Comparison of ENCODE assay signal across 1 cellular context in genomic region chr2:65789923-65790675, GRCh38.
TF ChIP-seq lines count a peak whose summit lies in the region.

No MANE protein-coding gene starts in this region.

TF ChIP-seq in H1, 55 proteins besides CTCF, POLR2A, EP300 and RAD21 (continued from another document):
- no peak for TF ChIP-seq RFX5 (IDR thresholded peaks at IDR 0.05; ENCODE audit: borderline replicate concordance, low read depth, low read length)
- no peak for TF ChIP-seq SRF (IDR thresholded peaks at IDR 0.05; ENCODE audit: low read depth, low read length)
- no peak for TF ChIP-seq POU5F1 (IDR thresholded peaks at IDR 0.05; ENCODE audit: low read depth, low read length)
- no peak for TF ChIP-seq NRF1 (IDR thresholded peaks at IDR 0.05; ENCODE audit: low read depth, low read length)
- no peak for TF ChIP-seq CHD7 (IDR thresholded peaks at IDR 0.05; ENCODE audit: insufficient replicate concordance, low read length)
- TF ChIP-seq, protein P1, sequence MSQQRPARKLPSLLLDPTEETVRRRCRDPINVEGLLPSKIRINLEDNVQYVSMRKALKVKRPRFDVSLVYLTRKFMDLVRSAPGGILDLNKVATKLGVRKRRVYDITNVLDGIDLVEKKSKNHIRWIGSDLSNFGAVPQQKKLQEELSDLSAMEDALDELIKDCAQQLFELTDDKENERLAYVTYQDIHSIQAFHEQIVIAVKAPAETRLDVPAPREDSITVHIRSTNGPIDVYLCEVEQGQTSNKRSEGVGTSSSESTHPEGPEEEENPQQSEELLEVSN (IDR thresholded peaks at IDR 0.05), result no peak
- TF ChIP-seq BACH1 (IDR thresholded peaks at IDR 0.05; ENCODE audit: low read length), result no peak
- no peak for TF ChIP-seq CBX5 (IDR thresholded peaks at IDR 0.05; ENCODE audit: low read depth, low read length)
- TF ChIP-seq KDM5A (IDR thresholded peaks at IDR 0.05; ENCODE audit: low read length), result no peak
- TF ChIP-seq SP1 (IDR thresholded peaks at IDR 0.05; ENCODE audit: low read depth, low read length), result no peak
- TF ChIP-seq, protein P2, sequence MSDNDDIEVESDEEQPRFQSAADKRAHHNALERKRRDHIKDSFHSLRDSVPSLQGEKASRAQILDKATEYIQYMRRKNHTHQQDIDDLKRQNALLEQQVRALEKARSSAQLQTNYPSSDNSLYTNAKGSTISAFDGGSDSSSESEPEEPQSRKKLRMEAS (IDR thresholded peaks at IDR 0.05), result no peak
- TF ChIP-seq TAF7 (optimal IDR thresholded peaks at IDR 0.05; ENCODE audit: borderline replicate concordance, low read depth, low read length), result no peak
- TF ChIP-seq USF2 (IDR thresholded peaks at IDR 0.05; ENCODE audit: low read length), result no peak
- TF ChIP-seq TBP (IDR thresholded peaks at IDR 0.05; ENCODE audit: low read depth, low read length), result no peak
